In the genomic region with DNA sequence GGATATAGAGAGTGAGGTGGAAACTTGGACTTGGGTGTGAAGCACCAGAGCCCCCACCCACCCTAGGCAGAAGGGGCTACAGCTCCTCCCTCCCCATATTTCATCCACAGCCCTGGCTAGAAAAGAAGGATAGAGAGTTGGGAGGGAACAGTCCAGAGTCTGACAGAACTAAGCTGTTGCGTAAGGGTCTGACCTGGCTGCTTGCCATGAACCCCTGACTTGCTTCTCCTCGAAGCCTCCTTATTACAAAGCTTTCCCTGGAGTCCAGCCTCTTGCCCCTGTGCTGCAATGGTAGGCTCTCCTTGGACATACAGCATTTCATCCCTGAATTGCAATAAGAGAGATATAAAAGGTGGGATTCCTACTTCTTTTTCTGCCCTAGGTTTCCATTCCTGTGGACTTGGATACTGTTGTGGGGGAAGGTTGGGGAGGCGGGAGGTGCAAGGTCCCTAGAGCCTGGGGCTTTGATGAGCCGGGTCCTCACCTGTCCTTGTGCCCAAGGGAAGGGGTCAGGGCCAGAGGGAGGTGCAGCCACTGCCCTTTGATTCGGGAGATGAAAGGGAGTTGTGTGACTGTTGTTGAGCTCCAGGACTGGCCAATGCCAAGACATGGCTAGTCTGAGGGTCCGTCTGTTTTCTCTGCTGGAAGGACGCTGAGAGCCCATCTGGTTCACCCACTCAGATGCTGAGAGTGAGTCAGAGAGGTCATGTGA, we compare ENCODE assay signal across 13 cellular contexts. TPM values are rescaled to one million over a fixed set of nuclear protein-coding genes. Genes with fewer than 3 reads are reported as not detected.
DNase-seq lines count a peak whose midpoint lies in the region; ATAC-seq and TF ChIP-seq lines count a peak whose summit lies in the region.
"Had no signal": no experiment of that assay in that cellular context is flagged by ENCODE, and none has a peak within 500 bp of the region (broad histone marks: within the 10 kb centered on the region; RNA-seq: fewer than 3 reads in every experiment).

No MANE protein-coding gene starts in this region.

- CTCF ChIA-PET in activated naive CD4-positive, alpha-beta T cell treated with anti-CD3 and anti-CD28 coated beads for 36 hours (lab: Charles Lee), result interaction anchor here (0.9 to 1.9 kb wide), 5 partner anchors 12 to 237 kb away, joined by 3 to 10 read pairs (median 4); no protein-coding TSS in a partner anchor

- no peak overlapping the region for H3K27ac Mint-ChIP-seq in activated naive CD4-positive, alpha-beta T cell treated with anti-CD3 and anti-CD28 coated beads for 36 hours
- H3K27ac Mint-ChIP-seq: HFFc6 had no signal

- H3K27me3 Mint-ChIP-seq in activated naive CD4-positive, alpha-beta T cell treated with anti-CD3 and anti-CD28 coated beads for 36 hours (ENCODE audit: low read depth), result peaks cover 19% of the 10 kb centered on the region

- intact Hi-C loops in psoas muscle (cut with DNase I), result no loop called here
- intact Hi-C loops in activated naive CD4-positive, alpha-beta T cell treated with anti-CD3 and anti-CD28 coated beads for 36 hours (cut with micrococcal nuclease), result no loop called here

- no peak for TF ChIP-seq CTCF in GM20000 (IDR thresholded peaks at IDR 0.05; ENCODE audit: extremely low read depth, missing control alignments)
- TF ChIP-seq CTCF in psoas muscle (IDR thresholded peaks at IDR 0.05), result no peak

- peaks cover 4% of the 10 kb centered on the region for H3K4me1 Mint-ChIP-seq in activated naive CD4-positive, alpha-beta T cell treated with anti-CD3 and anti-CD28 coated beads for 36 hours (ENCODE audit: low read depth)

- H3K4me3 ChIP-seq in psoas muscle (no peak overlapping the region), HAP-1 (no peak overlapping the region)
- H3K4me3 ChIP-seq: mucosa of descending colon, stomach had no signal

- no peaks in the 10 kb centered on the region for H3K9me3 ChIP-seq in psoas muscle
- no peaks in the 10 kb centered on the region for H3K9me3 ChIP-seq in HAP-1
- H3K9me3 ChIP-seq: mucosa of descending colon, stomach had no signal

- H3K4me1 ChIP-seq in psoas muscle (no peaks in the 10 kb centered on the region), HAP-1 (no peaks in the 10 kb centered on the region)

- in situ Hi-C loops in HAP-1 (cut with MboI; ENCODE audit: low sequenced_read_pairs), result no loop called here

- no peaks in the 10 kb centered on the region for H3K9me3 Mint-ChIP-seq in activated naive CD4-positive, alpha-beta T cell treated with anti-CD3 and anti-CD28 coated beads for 36 hours
- H3K9me3 Mint-ChIP-seq: HFFc6 had no signal

- 37 to 41% (median 37%) methylated on average over 7 of the region's 7 CpGs for WGBS in psoas muscle, 3 donors

- ATAC-seq in psoas muscle, result no peak
- ATAC-seq in GM21360 (IDR thresholded peaks at IDR 0.05; ENCODE audit: unreplicated experiment), result no peak
- ATAC-seq: mucosa of descending colon had no signal

- peak; percentile 5 for DNase-seq in GM20000 (ENCODE audit: low spot score)
- DNase-seq in NCI-H524 treated with DMSO at 0.1 percent for 48 hours (lab: John Stamatoyannopoulos, UW), result peak; percentile 28
- DNase-seq in fibroblast of gingiva (ENCODE audit: low read depth), result peak; percentile 27
- DNase-seq in psoas muscle, result peak; percentile 68 to 79
- no peak for DNase-seq in activated naive CD4-positive, alpha-beta T cell treated with anti-CD3 and anti-CD28 coated beads for 36 hours
- DNase-seq in HAP-1 (ENCODE audit: low spot score in 2 of 2), result no peak
- DNase-seq: activated CD8-positive, alpha-beta memory T cell treated with anti-CD3 and anti-CD28 coated beads for 24 hours; mucosa of descending colon; NCI-H2029 treated with DMSO at 0.1 percent for 48 hours; SHP77 treated with DMSO at 0.1 percent for 48 hours; stomach had no signal

- no peaks in the 10 kb centered on the region for H3K36me3 Mint-ChIP-seq in activated naive CD4-positive, alpha-beta T cell treated with anti-CD3 and anti-CD28 coated beads for 36 hours (ENCODE audit: low read depth)

- H3K36me3 ChIP-seq in psoas muscle (ENCODE audit: insufficient read depth in 1 of 2, low read depth in 1 of 2) (no peaks in the 10 kb centered on the region), HAP-1 (replicated peaks) (no peaks in the 10 kb centered on the region)
- H3K36me3 ChIP-seq: stomach had no signal

- H3K27me3 ChIP-seq in psoas muscle (ENCODE audit: insufficient read depth in 3 of 3, low read length in 2 of 3), result peaks cover 0 to 49% (median 2%) of the 10 kb centered on the region in 3 donors
- H3K27me3 ChIP-seq in HAP-1 (ENCODE audit: low read depth), result peaks cover 20% of the 10 kb centered on the region

- no peak overlapping the region for H3K4me3 Mint-ChIP-seq in activated naive CD4-positive, alpha-beta T cell treated with anti-CD3 and anti-CD28 coated beads for 36 hours
- H3K4me3 Mint-ChIP-seq: HFFc6 had no signal

- H3K27ac ChIP-seq in psoas muscle, result no peak overlapping the region
- H3K27ac ChIP-seq: stomach had no signal

RNA-seq across cellular contexts. Expression of a gene that starts 2.7 kb away (rescaled TPM):
- not detected for total RNA-seq in psoas muscle
- not detected for polyA plus RNA-seq in psoas muscle
- not detected for total RNA-seq in activated naive CD4-positive, alpha-beta T cell treated with anti-CD3 and anti-CD28 coated beads for 36 hours
- total RNA-seq: HFFc6, mucosa of descending colon, stomach had no signal

RNA-seq across cellular contexts. Expression of a gene that starts 33.4 kb away (rescaled TPM):
- 1 to 10 TPM in 1 of 4 donors, under 1 TPM in 3; 0.50 to 1.7 (median 0.85) TPM for total RNA-seq in psoas muscle
- polyA plus RNA-seq in psoas muscle, result under 1 TPM; 0.30 to 0.94 (median 0.56) TPM
- under 1 TPM in 1 of 2 experiments, not detected in 1; 0.57 TPM for total RNA-seq in activated naive CD4-positive, alpha-beta T cell treated with anti-CD3 and anti-CD28 coated beads for 36 hours
- total RNA-seq: stomach had no signal

RNA-seq across cellular contexts. Expression of a gene that starts 33.6 kb away (rescaled TPM):
- 100 to 1,000 TPM; 164 to 190 (median 178) TPM for total RNA-seq in psoas muscle
- polyA plus RNA-seq in psoas muscle, result 100 to 1,000 TPM; 144 to 258 (median 207) TPM
- 100 to 1,000 TPM; 332 to 349 TPM for total RNA-seq in activated naive CD4-positive, alpha-beta T cell treated with anti-CD3 and anti-CD28 coated beads for 36 hours

Comparison
In these comparisons a context has a peak if more than half of its experiments do, and no peak if none do; other contexts are left out.
1. DNase-seq: peak in GM20000 (single experiment), NCI-H524 treated with DMSO at 0.1 percent for 48 hours (single experiment), fibroblast of gingiva (single experiment) and psoas muscle (2 of 2); none in activated naive CD4-positive, alpha-beta T cell treated with anti-CD3 and anti-CD28 coated beads for 36 hours (single experiment) and HAP-1 (0 of 2).